8 cellular contexts compared by ENCODE assay signal in the genomic region with DNA sequence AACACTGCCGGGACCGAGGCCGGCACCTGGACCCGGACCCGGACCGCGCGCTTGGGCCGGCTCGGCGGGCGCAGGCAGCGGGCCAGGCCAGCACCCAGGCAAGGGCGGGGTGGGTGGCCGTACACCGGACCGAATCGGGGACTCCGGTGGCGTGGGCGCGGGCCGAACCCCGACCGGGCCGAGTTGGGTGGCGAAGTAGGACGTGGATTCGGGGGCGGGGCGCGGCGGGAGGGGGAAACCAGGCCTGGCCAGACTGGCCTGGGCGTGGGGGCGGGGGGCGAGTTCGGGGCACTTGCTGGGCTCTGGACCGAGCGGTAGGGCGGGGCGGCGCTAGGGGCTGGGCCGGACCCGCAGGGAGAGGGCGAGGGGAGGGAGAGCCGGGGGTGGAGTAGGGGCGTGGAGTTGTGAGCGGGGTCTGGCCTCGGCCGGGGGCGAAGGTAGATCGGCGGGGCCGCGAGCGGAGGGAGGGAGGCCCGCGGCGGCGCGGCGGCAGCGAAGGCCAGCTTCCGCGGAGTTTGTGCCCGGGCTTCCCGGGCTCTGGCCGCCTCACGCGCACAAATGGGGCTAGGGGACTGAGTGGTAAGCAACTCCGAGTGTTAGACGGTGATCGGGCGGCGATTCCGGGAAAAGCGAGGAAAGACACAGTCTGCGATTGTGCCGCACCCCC. TPM values are rescaled to one million over a fixed set of nuclear protein-coding genes. Genes with fewer than 3 reads are reported as not detected.
DNase-seq lines count a peak whose midpoint lies in the region; TF ChIP-seq lines count a peak whose summit lies in the region.

No MANE protein-coding gene starts in this region.

- TF ChIP-seq CTCF in VCaP (conservative IDR thresholded peaks at IDR 0.05): no peak
- TF ChIP-seq CTCF in foreskin fibroblast (IDR thresholded peaks at IDR 0.05; ENCODE audit: low read depth, low read length): no peak

- CTCF ChIA-PET in activated CD4-positive, alpha-beta T cell treated with anti-CD3 and anti-CD28 coated beads, Interleukin-2, amount 10 ng/mL, durations not matched to agents 7 days and 5 days (lab: Charles Lee): interaction anchor here (0.6 to 1.0 kb wide), 2 partner anchors 13 to 55 kb away, joined by 3 read pairs; no protein-coding TSS in a partner anchor

- no peak overlapping the region for H3K27ac Mint-ChIP-seq in activated CD4-positive, alpha-beta T cell treated with anti-CD3 and anti-CD28 coated beads, Interleukin-2, amount 10 ng/mL, durations not matched to agents 7 days and 5 days

- peak overlapping the region; percentile 47; the same call in 1 of the 2 replicates for H3K27ac ChIP-seq in VCaP

- H3K4me3 Mint-ChIP-seq in activated CD4-positive, alpha-beta T cell treated with anti-CD3 and anti-CD28 coated beads, Interleukin-2, amount 10 ng/mL, durations not matched to agents 7 days and 5 days: no peak overlapping the region

- intact Hi-C loops in posterior vena cava (cut with DNase I): no loop called here

- no peaks in the 10 kb centered on the region for H3K36me3 Mint-ChIP-seq in activated CD4-positive, alpha-beta T cell treated with anti-CD3 and anti-CD28 coated beads, Interleukin-2, amount 10 ng/mL, durations not matched to agents 7 days and 5 days (ENCODE audit: low read depth)

- DNase-seq in activated CD4-positive, alpha-beta T cell treated with anti-CD3 and anti-CD28 coated beads for 48 hours: peak; percentile 18
- DNase-seq in activated CD4-positive, alpha-beta T cell treated with anti-CD3 and anti-CD28 coated beads, Interleukin-2, amount 10 ng/mL, durations not matched to agents 7 days and 5 days: no peak
- DNase-seq in foreskin fibroblast: peak in 1 of 2 donors; percentile 48
- DNase-seq in posterior vena cava (ENCODE audit: low spot score): peak; percentile 83
- DNase-seq in CD1c-positive myeloid dendritic cell (ENCODE audit: extremely low spot score): no peak
- DNase-seq in NCI-H1694 (lab: John Stamatoyannopoulos, UW): no peak
- no peak for DNase-seq in NAMALWA (ENCODE audit: low spot score)

- H3K27me3 Mint-ChIP-seq in activated CD4-positive, alpha-beta T cell treated with anti-CD3 and anti-CD28 coated beads, Interleukin-2, amount 10 ng/mL, durations not matched to agents 7 days and 5 days: peaks cover 17% of the 10 kb centered on the region

- POLR2A ChIA-PET in activated CD4-positive, alpha-beta T cell treated with anti-CD3 and anti-CD28 coated beads, Interleukin-2, amount 10 ng/mL, durations not matched to agents 7 days and 5 days (lab: Charles Lee): no interaction called here

- H3K4me1 Mint-ChIP-seq in activated CD4-positive, alpha-beta T cell treated with anti-CD3 and anti-CD28 coated beads, Interleukin-2, amount 10 ng/mL, durations not matched to agents 7 days and 5 days: peaks cover 22% of the 10 kb centered on the region

- H3K4me3 ChIP-seq in foreskin fibroblast (ENCODE audit: low read depth in 1 of 2, low read length in 2 of 2): peak overlapping the region; percentile 47 to 66

- no peaks in the 10 kb centered on the region for H3K9me3 Mint-ChIP-seq in activated CD4-positive, alpha-beta T cell treated with anti-CD3 and anti-CD28 coated beads, Interleukin-2, amount 10 ng/mL, durations not matched to agents 7 days and 5 days

RNA-seq across cellular contexts. Expression of gene BCORL1, which starts 1.8 kb away (rescaled TPM):
- 1 to 10 TPM; 4.0 to 4.5 TPM for total RNA-seq in activated CD4-positive, alpha-beta T cell treated with anti-CD3 and anti-CD28 coated beads, Interleukin-2, amount 10 ng/mL, durations not matched to agents 7 days and 5 days
- total RNA-seq in posterior vena cava: 10 to 100 TPM; 14.8 to 17.7 TPM

Comparison
In these comparisons a context has a peak if more than half of its experiments do, and no peak if none do; other contexts are left out.
1. DNase-seq: peak in activated CD4-positive, alpha-beta T cell treated with anti-CD3 and anti-CD28 coated beads for 48 hours (single experiment) and posterior vena cava (single experiment); none in activated CD4-positive, alpha-beta T cell treated with anti-CD3 and anti-CD28 coated beads, Interleukin-2, amount 10 ng/mL, durations not matched to agents 7 days and 5 days (single experiment), CD1c-positive myeloid dendritic cell (single experiment), NCI-H1694 (single experiment) and NAMALWA (single experiment).